Comparison of ENCODE assay signal across 26 cellular contexts in genomic region chr2:154614906-154615305, GRCh38.
DNase-seq lines count a peak whose midpoint lies in the region; ATAC-seq and TF ChIP-seq lines count a peak whose summit lies in the region.
"Had no signal": no experiment of that assay in that cellular context is flagged by ENCODE, and none has a peak within 500 bp of the region (broad histone marks: within the 10 kb centered on the region; RNA-seq: fewer than 3 reads in every experiment).

No MANE protein-coding gene starts in this region.

- TF ChIP-seq RAD21 in liver (IDR thresholded peaks at IDR 0.05) = peak; percentile 40 to 46

- intact Hi-C loops in body of pancreas (cut with DNase I) = no loop called here
- intact Hi-C loops in esophagus muscularis mucosa (cut with DNase I) = no loop called here

- TF ChIP-seq CTCF in liver (IDR thresholded peaks at IDR 0.05; ENCODE audit: low read depth, low read length, missing input control) = no peak
- TF ChIP-seq CTCF in body of pancreas (IDR thresholded peaks at IDR 0.05) = no peak
- no peak for TF ChIP-seq CTCF in esophagus muscularis mucosa (IDR thresholded peaks at IDR 0.05)

- H3K27me3 ChIP-seq in liver (ENCODE audit: control insufficient read depth in 4 of 4, insufficient read depth in 4 of 4, low read length in 3 of 4) = no peaks in the 10 kb centered on the region
- H3K27me3 ChIP-seq in mesendoderm (ENCODE audit: insufficient read depth, low read length, poor library complexity) = no peaks in the 10 kb centered on the region
- H3K27me3 ChIP-seq in body of pancreas = no peaks in the 10 kb centered on the region
- H3K27me3 ChIP-seq in esophagus muscularis mucosa = no peaks in the 10 kb centered on the region
- H3K27me3 ChIP-seq: BE2C, BLaER1 had no signal

- H3K27ac ChIP-seq in liver (ENCODE audit: low read depth in 1 of 2, low read length in 2 of 2) (no peak overlapping the region), mesendoderm (ENCODE audit: low read depth, low read length) (no peak overlapping the region), body of pancreas (no peak overlapping the region), esophagus muscularis mucosa (replicated peaks in 1 of 4) (no peak overlapping the region)
- H3K27ac ChIP-seq: 22Rv1, A549, BLaER1 had no signal

- H3K9ac ChIP-seq in liver (ENCODE audit: low read depth in 1 of 2, low read length in 2 of 2) = no peak overlapping the region
- H3K9ac ChIP-seq in mesendoderm (ENCODE audit: low read length) = no peak overlapping the region
- H3K9ac ChIP-seq: BLaER1 had no signal

- no peaks in the 10 kb centered on the region for H3K36me3 ChIP-seq in liver (ENCODE audit: control insufficient read depth in 4 of 4, insufficient read depth in 3 of 4, low read depth in 1 of 4, low read length in 3 of 4)
- H3K36me3 ChIP-seq in mesendoderm (ENCODE audit: control insufficient read depth, insufficient read depth, low read length) = no peaks in the 10 kb centered on the region
- no peaks in the 10 kb centered on the region for H3K36me3 ChIP-seq in body of pancreas (replicated peaks in 1 of 2; ENCODE audit: insufficient read depth in 1 of 2, low read depth in 2 of 2)
- no peaks in the 10 kb centered on the region for H3K36me3 ChIP-seq in esophagus muscularis mucosa
- H3K36me3 ChIP-seq: BE2C, BLaER1 had no signal

- ATAC-seq in left lobe of liver (peak; percentile 92), body of pancreas (no peak), HG03139 (IDR thresholded peaks at IDR 0.05; ENCODE audit: unreplicated experiment) (no peak)
- ATAC-seq: A549, GM12878 had no signal

- H3K9me3 ChIP-seq in liver (ENCODE audit: control insufficient read depth in 4 of 4, low read length in 3 of 4) = no peaks in the 10 kb centered on the region
- H3K9me3 ChIP-seq in body of pancreas = no peaks in the 10 kb centered on the region
- no peaks in the 10 kb centered on the region for H3K9me3 ChIP-seq in esophagus muscularis mucosa
- H3K9me3 ChIP-seq: A549, BE2C, BLaER1 had no signal

- H2BK15ac ChIP-seq in mesendoderm (replicated peaks; ENCODE audit: low read depth) = peak overlapping the region; percentile 78

- no peak overlapping the region for H4K5ac ChIP-seq in mesendoderm (ENCODE audit: low read length)

- H3K56ac ChIP-seq in mesendoderm (ENCODE audit: low read length) = no peak overlapping the region

- H3K4me1 ChIP-seq in liver (ENCODE audit: control insufficient read depth in 4 of 4, insufficient read depth in 4 of 4, low read length in 3 of 4) (peaks cover 2 to 13% (median 9%) of the 10 kb centered on the region in 4 donors), mesendoderm (ENCODE audit: control insufficient read depth, low read depth, low read length) (no peaks in the 10 kb centered on the region), body of pancreas (no peaks in the 10 kb centered on the region), esophagus muscularis mucosa (no peaks in the 10 kb centered on the region)
- H3K4me1 ChIP-seq: A549, BE2C, BLaER1 had no signal

- no peak overlapping the region for H4K8ac ChIP-seq in mesendoderm (ENCODE audit: low read depth, low read length)

- H3K79me2 ChIP-seq in mesendoderm (ENCODE audit: control insufficient read depth, insufficient read depth, low read length) = no peaks in the 10 kb centered on the region

- no peak for TF ChIP-seq EP300 in esophagus muscularis mucosa (IDR thresholded peaks at IDR 0.05)

- H3K4me3 ChIP-seq in liver (ENCODE audit: low read depth in 1 of 3, low read length in 3 of 3) = no peak overlapping the region
- no peak overlapping the region for H3K4me3 ChIP-seq in mesendoderm (ENCODE audit: low read length)
- no peak overlapping the region for H3K4me3 ChIP-seq in body of pancreas
- no peak overlapping the region for H3K4me3 ChIP-seq in esophagus muscularis mucosa
- H3K4me3 ChIP-seq: A549, BLaER1, GM12878 had no signal

- DNase-seq in dedifferentiated amniotic fluid mesenchymal stem cell (ENCODE audit: extremely low spot score) (peak; percentile 9), left lobe of liver (ENCODE audit: low spot score) (peak; percentile 56), mesendoderm (no peak), body of pancreas (no peak), NCI-H510A (lab: John Stamatoyannopoulos, UW) (no peak), esophagus muscularis mucosa (ENCODE audit: extremely low spot score) (no peak)
- DNase-seq: AML-193; BE2C; C1 segment of cervical spinal cord; CD4-positive, alpha-beta memory T cell; CD4-positive, CD25-positive, alpha-beta regulatory T cell; CD8-positive, alpha-beta memory T cell; COR-L47; DMS 273 treated with DMSO at 0.1 percent for 48 hours; DMS153; DMS53; DMS79; DND-41; EL; GDM1 had no signal

- TF ChIP-seq POLR2A in body of pancreas (IDR thresholded peaks at IDR 0.05) = no peak
- no peak for TF ChIP-seq POLR2A in esophagus muscularis mucosa (IDR thresholded peaks at IDR 0.05; ENCODE audit: low read depth)

- H3K4ac ChIP-seq in mesendoderm (ENCODE audit: low read depth, low read length) = no peak overlapping the region

- H2BK120ac ChIP-seq in mesendoderm (ENCODE audit: low read depth, low read length) = no peak overlapping the region

- no peaks in the 10 kb centered on the region for H3K79me1 ChIP-seq in mesendoderm (ENCODE audit: low read length)

- H2AK5ac ChIP-seq in mesendoderm (ENCODE audit: low read length) = no peak overlapping the region

- no peak overlapping the region for H3K4me2 ChIP-seq in mesendoderm (ENCODE audit: low read length)
- H3K4me2 ChIP-seq: A549, BLaER1 had no signal

- H3K18ac ChIP-seq in mesendoderm (ENCODE audit: low read length) = no peak overlapping the region

- H3K23ac ChIP-seq in mesendoderm (ENCODE audit: low read length) = no peak overlapping the region

- H2BK5ac ChIP-seq in mesendoderm (ENCODE audit: low read length) = no peak overlapping the region

TF ChIP-seq in liver, 16 proteins besides CTCF, POLR2A, EP300 and RAD21:
- TF ChIP-seq GABPA (IDR thresholded peaks at IDR 0.05 in 1 of 2, conservative IDR thresholded peaks at IDR 0.05 in 1 of 2) (peak in 1 of 2 donors; percentile 29), FOXA1 (IDR thresholded peaks at IDR 0.05) (no peak), HNF4G (IDR thresholded peaks at IDR 0.05) (peak; percentile 41), FOXA2 (IDR thresholded peaks at IDR 0.05) (no peak), EGR1 (IDR thresholded peaks at IDR 0.05; ENCODE audit: low read depth in 2 of 2) (peak in 1 of 2 donors; percentile 47), RXRA (IDR thresholded peaks at IDR 0.05) (peak; percentile 73 to 87), ATF3 (IDR thresholded peaks at IDR 0.05) (no peak), SP1 (IDR thresholded peaks at IDR 0.05) (peak; percentile 49), ZBTB33 (IDR thresholded peaks at IDR 0.05) (peak; percentile 63), REST (IDR thresholded peaks at IDR 0.05) (no peak), TAF1 (conservative IDR thresholded peaks at IDR 0.05) (no peak), YY1 (IDR thresholded peaks at IDR 0.05) (peak; percentile 69), NR2F2 (IDR thresholded peaks at IDR 0.05) (no peak), MAX (IDR thresholded peaks at IDR 0.05) (no peak), JUND (IDR thresholded peaks at IDR 0.05) (peak; percentile 58 to 66), HNF4A (conservative IDR thresholded peaks at IDR 0.05) (peak; percentile 83 to 91)

Comparison
In these comparisons a context has a peak if more than half of its experiments do, and no peak if none do; other contexts are left out.
1. DNase-seq: peak in dedifferentiated amniotic fluid mesenchymal stem cell (single experiment) and left lobe of liver (single experiment); none in mesendoderm (single experiment), body of pancreas (0 of 4), NCI-H510A (single experiment) and esophagus muscularis mucosa (single experiment).